16 cellular contexts compared by ENCODE assay signal in genomic region chr10:126634915-126635314, GRCh38. TPM values are rescaled to one million over a fixed set of nuclear protein-coding genes. Genes with fewer than 3 reads are reported as not detected.
DNase-seq lines count a peak whose midpoint lies in the region; ATAC-seq and TF ChIP-seq lines count a peak whose summit lies in the region.
"Had no signal": no experiment of that assay in that cellular context is flagged by ENCODE, and none has a peak within 500 bp of the region (broad histone marks: within the 10 kb centered on the region; RNA-seq: fewer than 3 reads in every experiment).

No MANE protein-coding gene starts in this region.

- H3K4me3 Mint-ChIP-seq in MCF 10A (ENCODE audit: unreplicated experiment) (no peak overlapping the region), WTC11 (no peak overlapping the region)
- H3K4me3 Mint-ChIP-seq: activated T-cell treated with anti-CD3 and anti-CD28 coated beads, Interleukin-2, amount 50 U/mL, for 72 hours; type B pancreatic cell had no signal

- no TSS peak for BruUV-seq in MCF 10A (replicated peaks; lab: Mats Ljungman, UMichigan)

- TF ChIP-seq CTCF in AG09309 (IDR thresholded peaks at IDR 0.05; ENCODE audit: control insufficient read depth, insufficient read depth, low read depth, low read length, missing control alignments) (no peak), MCF 10A (IDR thresholded peaks at IDR 0.05; ENCODE audit: unreplicated experiment) (no peak), WTC11 (IDR thresholded peaks at IDR 0.05) (no peak)

- no peaks in the 10 kb centered on the region for H3K9me3 Mint-ChIP-seq in MCF 10A (ENCODE audit: unreplicated experiment)
- H3K9me3 Mint-ChIP-seq in WTC11 = peaks cover 8% of the 10 kb centered on the region; the same call in 1 of the 2 replicates
- H3K9me3 Mint-ChIP-seq: type B pancreatic cell had no signal

- POLR2A ChIA-PET in MCF 10A (lab: Yijun Ruan, JAX) (no interaction called here), WTC11 (lab: Charles Lee) (no interaction called here)

- intact Hi-C loops in MCF 10A (cut with micrococcal nuclease) = no loop called here

- DNase-seq in AG09309 (ENCODE audit: low read depth) (peak; percentile 88), LHCN-M2 (ENCODE audit: low read depth) (peak; percentile 40), MCF 10A (ENCODE audit: unreplicated experiment) (peak; percentile 38), left kidney (ENCODE audit: low read depth, low spot score) (peak; percentile 59), WTC11 (ENCODE audit: low spot score) (no peak)
- no peak for DNase-seq in activated CD4-positive, alpha-beta T cell treated with anti-CD3 and anti-CD28 coated beads for 1 hour
- DNase-seq: ACHN; activated T-cell treated with anti-CD3 and anti-CD28 coated beads, Interleukin-2, amount 50 U/mL, for 72 hours; cerebellar nuclear complex; NCI-H1105; NCI-H2171 had no signal

- H3K27me3 Mint-ChIP-seq in MCF 10A (ENCODE audit: insufficient read depth, unreplicated experiment) (peaks cover 20% of the 10 kb centered on the region), WTC11 (ENCODE audit: low read depth) (no peaks in the 10 kb centered on the region; the same call in 1 of the 2 replicates)

- ATAC-seq in WTC11 (no peak), GM19463 (IDR thresholded peaks at IDR 0.05; ENCODE audit: unreplicated experiment) (no peak), GM21515 (IDR thresholded peaks at IDR 0.05; ENCODE audit: unreplicated experiment) (no peak)
- ATAC-seq: activated T-cell treated with anti-CD3 and anti-CD28 coated beads, Interleukin-2, amount 50 U/mL, for 72 hours had no signal

- H3K4me1 Mint-ChIP-seq in MCF 10A (ENCODE audit: insufficient read depth, unreplicated experiment) = no peaks in the 10 kb centered on the region
- H3K4me1 Mint-ChIP-seq in WTC11 = no peaks in the 10 kb centered on the region

- no peaks in the 10 kb centered on the region for H3K36me3 Mint-ChIP-seq in MCF 10A (ENCODE audit: insufficient read depth, unreplicated experiment)
- H3K36me3 Mint-ChIP-seq in WTC11 = no peaks in the 10 kb centered on the region
- H3K36me3 Mint-ChIP-seq: type B pancreatic cell had no signal

- CTCF ChIA-PET in MCF 10A (lab: Yijun Ruan, JAX) = interaction anchor here (0.5 kb wide), 1 partner anchor 327 kb away, joined by 5 read pairs; no protein-coding TSS in a partner anchor
- CTCF ChIA-PET in WTC11 (lab: Charles Lee) = no interaction called here

- H3K27ac Mint-ChIP-seq in MCF 10A (ENCODE audit: low read depth, unreplicated experiment) = no peak overlapping the region
- H3K27ac Mint-ChIP-seq in WTC11 = no peak overlapping the region
- H3K27ac Mint-ChIP-seq: activated T-cell treated with anti-CD3 and anti-CD28 coated beads, Interleukin-2, amount 50 U/mL, for 72 hours; type B pancreatic cell had no signal

- no peak overlapping the region for H3K4me3 ChIP-seq in AG09309 (ENCODE audit: control insufficient read depth, low read depth, low read length)
- H3K4me3 ChIP-seq: skin epidermis had no signal

TF ChIP-seq in WTC11, 78 proteins besides CTCF, POLR2A, EP300 and RAD21:
- TF ChIP-seq NFE2L1 (CRISPR knock-in tag; IDR thresholded peaks at IDR 0.05) (no peak), TCF7 (CRISPR knock-in tag; IDR thresholded peaks at IDR 0.05; ENCODE audit: low read depth) (no peak), ZNF138 (CRISPR knock-in tag; conservative IDR thresholded peaks at IDR 0.05) (no peak), ZNF121 (CRISPR knock-in tag; IDR thresholded peaks at IDR 0.05) (no peak), ZNF416 (CRISPR knock-in tag; IDR thresholded peaks at IDR 0.05) (no peak), PRRX2 (CRISPR knock-in tag; IDR thresholded peaks at IDR 0.05) (no peak), NR3C1 (CRISPR knock-in tag; conservative IDR thresholded peaks at IDR 0.05; ENCODE audit: low read depth) (no peak), IRF2 (CRISPR knock-in tag; IDR thresholded peaks at IDR 0.05; ENCODE audit: borderline replicate concordance, low read depth) (no peak), ETV6 (CRISPR knock-in tag; IDR thresholded peaks at IDR 0.05) (no peak), ZNF219 (CRISPR knock-in tag; IDR thresholded peaks at IDR 0.05; ENCODE audit: borderline replicate concordance) (no peak), NR1H2 (CRISPR knock-in tag; IDR thresholded peaks at IDR 0.05) (no peak), RORB (CRISPR knock-in tag; IDR thresholded peaks at IDR 0.05) (no peak)
- TF ChIP-seq, protein P1, sequence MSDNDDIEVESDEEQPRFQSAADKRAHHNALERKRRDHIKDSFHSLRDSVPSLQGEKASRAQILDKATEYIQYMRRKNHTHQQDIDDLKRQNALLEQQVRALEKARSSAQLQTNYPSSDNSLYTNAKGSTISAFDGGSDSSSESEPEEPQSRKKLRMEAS (CRISPR knock-in tag; IDR thresholded peaks at IDR 0.05) = no peak
- TF ChIP-seq, protein P2, sequence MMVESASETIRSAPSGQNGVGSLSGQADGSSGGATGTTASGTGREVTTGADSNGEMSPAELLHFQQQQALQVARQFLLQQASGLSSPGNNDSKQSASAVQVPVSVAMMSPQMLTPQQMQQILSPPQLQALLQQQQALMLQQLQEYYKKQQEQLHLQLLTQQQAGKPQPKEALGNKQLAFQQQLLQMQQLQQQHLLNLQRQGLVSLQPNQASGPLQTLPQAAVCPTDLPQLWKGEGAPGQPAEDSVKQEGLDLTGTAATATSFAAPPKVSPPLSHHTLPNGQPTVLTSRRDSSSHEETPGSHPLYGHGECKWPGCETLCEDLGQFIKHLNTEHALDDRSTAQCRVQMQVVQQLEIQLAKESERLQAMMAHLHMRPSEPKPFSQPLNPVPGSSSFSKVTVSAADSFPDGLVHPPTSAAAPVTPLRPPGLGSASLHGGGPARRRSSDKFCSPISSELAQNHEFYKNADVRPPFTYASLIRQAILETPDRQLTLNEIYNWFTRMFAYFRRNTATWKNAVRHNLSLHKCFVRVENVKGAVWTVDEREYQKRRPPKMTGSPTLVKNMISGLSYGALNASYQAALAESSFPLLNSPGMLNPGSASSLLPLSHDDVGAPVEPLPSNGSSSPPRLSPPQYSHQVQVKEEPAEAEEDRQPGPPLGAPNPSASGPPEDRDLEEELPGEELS (CRISPR knock-in tag; IDR thresholded peaks at IDR 0.05) = no peak
- TF ChIP-seq, protein P3, sequence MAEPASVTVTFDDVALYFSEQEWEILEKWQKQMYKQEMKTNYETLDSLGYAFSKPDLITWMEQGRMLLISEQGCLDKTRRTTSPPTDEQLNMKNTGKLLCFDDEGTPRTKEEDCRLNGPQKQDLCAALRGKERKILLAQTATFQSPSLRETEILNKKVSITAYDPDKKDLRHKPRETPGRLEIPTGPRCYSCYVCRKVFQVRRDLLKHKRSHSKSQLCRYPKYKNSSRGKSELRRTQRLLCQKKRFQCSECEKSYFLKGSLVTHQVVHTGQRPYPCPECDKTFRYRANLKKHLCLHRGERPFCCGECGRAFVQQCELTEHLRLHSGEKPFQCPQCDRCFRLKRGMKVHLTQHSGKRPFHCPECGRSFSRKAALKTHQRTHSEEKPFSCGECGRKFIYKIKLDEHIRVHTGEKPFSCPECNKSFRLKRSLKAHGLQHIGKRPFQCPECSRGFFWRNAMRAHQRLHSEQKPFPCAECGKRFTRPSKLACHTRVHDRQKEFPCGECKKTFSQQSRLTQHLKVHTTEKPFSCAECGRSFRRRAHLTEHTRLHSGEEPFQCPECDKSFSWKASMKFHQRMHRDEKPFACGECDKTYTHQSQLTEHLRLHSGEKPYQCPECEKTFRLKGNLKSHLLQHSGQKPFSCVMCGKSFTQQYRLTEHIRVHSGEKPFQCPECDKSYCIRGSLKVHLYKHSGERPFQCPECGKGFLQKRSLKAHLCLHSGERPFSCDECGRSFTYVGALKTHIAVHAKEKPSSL (CRISPR knock-in tag; conservative IDR thresholded peaks at IDR 0.05) = no peak
- TF ChIP-seq, protein P4, sequence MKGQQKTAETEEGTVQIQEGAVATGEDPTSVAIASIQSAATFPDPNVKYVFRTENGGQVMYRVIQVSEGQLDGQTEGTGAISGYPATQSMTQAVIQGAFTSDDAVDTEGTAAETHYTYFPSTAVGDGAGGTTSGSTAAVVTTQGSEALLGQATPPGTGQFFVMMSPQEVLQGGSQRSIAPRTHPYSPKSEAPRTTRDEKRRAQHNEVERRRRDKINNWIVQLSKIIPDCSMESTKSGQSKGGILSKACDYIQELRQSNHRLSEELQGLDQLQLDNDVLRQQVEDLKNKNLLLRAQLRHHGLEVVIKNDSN (CRISPR knock-in tag; IDR thresholded peaks at IDR 0.05) = no peak

RNA-seq across cellular contexts. Expression of gene C10orf90, which starts 35.6 kb away (rescaled TPM):
- 1.0 and 2.7 TPM in 2 replicates for total RNA-seq in LHCN-M2 (2014; rRNA removed)
- 0.39 TPM for polyA plus RNA-seq in LHCN-M2 (2012)
- not detected in 2 replicates for total RNA-seq in MCF 10A (2022)
- total RNA-seq in WTC11 (2021) = 0.50 to 0.85 TPM (median 0.62 TPM) in 3 replicates
- total RNA-seq: activated T-cell treated with anti-CD3 and anti-CD28 coated beads, Interleukin-2, amount 50 U/mL, for 72 hours had no signal
- polyA plus RNA-seq: keratinocyte had no signal

Comparison
In these comparisons a context has a peak if more than half of its experiments do, and no peak if none do; other contexts are left out.
1. DNase-seq: peak in AG09309 (single experiment), LHCN-M2 (single experiment), MCF 10A (single experiment) and left kidney (single experiment); none in activated CD4-positive, alpha-beta T cell treated with anti-CD3 and anti-CD28 coated beads for 1 hour (single experiment) and WTC11 (single experiment).